In the genomic region with DNA sequence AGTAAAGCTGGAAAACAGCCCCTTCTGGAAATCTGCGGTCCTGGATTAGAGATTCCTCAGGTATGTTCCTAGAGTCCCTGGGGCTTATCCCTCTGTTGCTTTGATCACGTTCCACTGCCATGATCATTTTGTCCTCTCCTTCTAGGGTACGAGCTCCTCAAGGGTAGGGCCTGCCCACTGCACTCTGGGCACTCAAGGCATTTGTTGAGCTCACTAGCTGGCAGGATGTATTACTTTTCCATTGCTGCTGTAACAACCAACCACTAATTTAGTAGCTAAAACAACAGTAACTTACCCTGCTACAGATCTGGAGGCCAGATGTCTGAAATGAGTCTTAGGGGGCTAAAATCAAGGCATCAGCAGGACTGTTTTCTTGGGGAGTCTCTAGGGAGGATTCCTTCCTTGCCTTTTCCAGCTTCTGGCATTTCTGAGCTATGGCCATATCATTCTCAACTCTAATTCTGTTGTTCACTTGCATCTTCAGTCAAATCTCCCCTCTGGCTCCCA, we compare ENCODE assay signal across 15 cellular contexts.
DNase-seq lines count a peak whose midpoint lies in the region; ATAC-seq lines count a peak whose summit lies in the region.
"Had no signal": no experiment of that assay in that cellular context is flagged by ENCODE, and none has a peak within 500 bp of the region (broad histone marks: within the 10 kb centered on the region; RNA-seq: fewer than 3 reads in every experiment).

No MANE protein-coding gene starts in this region.

- ATAC-seq in stimulated activated naive CD8-positive, alpha-beta T cell treated with anti-CD3 and anti-CD28 coated beads, Interleukin-15, Interleukin-2, amounts not matched to agents 100 U/mL and 50 U/mL, for 24 hours = no peak
- ATAC-seq in T-cell (replicated peaks in 1 of 4) = peak; percentile 13 to 36 (median 24)
- peak; percentile 21 for ATAC-seq in effector memory CD8-positive, alpha-beta T cell (replicated peaks)
- ATAC-seq in HG03135 (IDR thresholded peaks at IDR 0.05; ENCODE audit: unreplicated experiment) = no peak
- ATAC-seq: gastrocnemius medialis, HCT116 had no signal

- peak overlapping the region; percentile 56 for H3K27ac Mint-ChIP-seq in stimulated activated naive CD8-positive, alpha-beta T cell treated with anti-CD3 and anti-CD28 coated beads, Interleukin-15, Interleukin-2, amounts not matched to agents 100 ng/mL and 50 ng/mL, for 24 hours
- peak overlapping the region; percentile 87 to 88 for H3K27ac Mint-ChIP-seq in T-cell
- H3K27ac Mint-ChIP-seq in effector memory CD8-positive, alpha-beta T cell = peak overlapping the region; percentile 86 to 87

- CTCF ChIA-PET in T-cell (lab: Charles Lee) = no interaction called here

- no peak for DNase-seq in stimulated activated naive CD8-positive, alpha-beta T cell treated with anti-CD3 and anti-CD28 coated beads, Interleukin-15, Interleukin-2, amounts not matched to agents 100 U/mL and 50 U/mL, for 24 hours
- DNase-seq in T-cell (no peak), GM19238 (ENCODE audit: insufficient read length, low spot score) (no peak), inferior parietal cortex (ENCODE audit: extremely low spot score) (no peak), cerebellum (ENCODE audit: low spot score) (no peak)
- no peak for DNase-seq in effector memory CD8-positive, alpha-beta T cell
- DNase-seq: BE2C, cerebellar nuclear complex, gastrocnemius medialis, NCI-H187 treated with DMSO at 0.1 percent for 48 hours, NCI-H526, substantia nigra had no signal

- H3K9me3 Mint-ChIP-seq in stimulated activated naive CD8-positive, alpha-beta T cell treated with anti-CD3 and anti-CD28 coated beads, Interleukin-15, Interleukin-2, amounts not matched to agents 100 ng/mL and 50 ng/mL, for 24 hours = no peaks in the 10 kb centered on the region
- H3K9me3 Mint-ChIP-seq in T-cell = no peaks in the 10 kb centered on the region
- no peaks in the 10 kb centered on the region for H3K9me3 Mint-ChIP-seq in effector memory CD8-positive, alpha-beta T cell

- POLR2A ChIA-PET in T-cell (lab: Charles Lee) = interaction anchor here in 1 of 2 donors (0.6 kb wide), 1 partner anchor 107 kb away, joined by 4 read pairs; no protein-coding TSS in a partner anchor

- peaks cover 45% of the 10 kb centered on the region for H3K4me1 Mint-ChIP-seq in stimulated activated naive CD8-positive, alpha-beta T cell treated with anti-CD3 and anti-CD28 coated beads, Interleukin-15, Interleukin-2, amounts not matched to agents 100 ng/mL and 50 ng/mL, for 24 hours (ENCODE audit: low read depth)
- peaks cover 57 to 60% (median 59%) of the 10 kb centered on the region in 3 donors for H3K4me1 Mint-ChIP-seq in T-cell
- peaks cover 44 to 45% of the 10 kb centered on the region in 2 donors for H3K4me1 Mint-ChIP-seq in effector memory CD8-positive, alpha-beta T cell (ENCODE audit: low read depth in 2 of 2)

- H3K27me3 Mint-ChIP-seq in stimulated activated naive CD8-positive, alpha-beta T cell treated with anti-CD3 and anti-CD28 coated beads, Interleukin-15, Interleukin-2, amounts not matched to agents 100 ng/mL and 50 ng/mL, for 24 hours = no peaks in the 10 kb centered on the region
- no peaks in the 10 kb centered on the region for H3K27me3 Mint-ChIP-seq in T-cell
- H3K27me3 Mint-ChIP-seq in effector memory CD8-positive, alpha-beta T cell = no peaks in the 10 kb centered on the region

- peaks cover 5% of the 10 kb centered on the region for H3K36me3 Mint-ChIP-seq in stimulated activated naive CD8-positive, alpha-beta T cell treated with anti-CD3 and anti-CD28 coated beads, Interleukin-15, Interleukin-2, amounts not matched to agents 100 ng/mL and 50 ng/mL, for 24 hours (ENCODE audit: low read depth)
- peaks cover under 1% of the 10 kb centered on the region for H3K36me3 Mint-ChIP-seq in T-cell
- H3K36me3 Mint-ChIP-seq in effector memory CD8-positive, alpha-beta T cell (ENCODE audit: insufficient read depth) = peaks cover 16% of the 10 kb centered on the region

- H3K4me3 Mint-ChIP-seq in stimulated activated naive CD8-positive, alpha-beta T cell treated with anti-CD3 and anti-CD28 coated beads, Interleukin-15, Interleukin-2, amounts not matched to agents 100 ng/mL and 50 ng/mL, for 24 hours = peak overlapping the region; percentile 42
- peak overlapping the region; percentile 43 to 66 (median 56) for H3K4me3 Mint-ChIP-seq in T-cell
- peak overlapping the region; percentile 74 for H3K4me3 Mint-ChIP-seq in effector memory CD8-positive, alpha-beta T cell

Comparison
In these comparisons a context has a peak if more than half of its experiments do, and no peak if none do; other contexts are left out.
1. ATAC-seq: peak in T-cell (4 of 4) and effector memory CD8-positive, alpha-beta T cell (single experiment); none in stimulated activated naive CD8-positive, alpha-beta T cell treated with anti-CD3 and anti-CD28 coated beads, Interleukin-15, Interleukin-2, amounts not matched to agents 100 U/mL and 50 U/mL, for 24 hours (single experiment) and HG03135 (single experiment).
2. Peak in every context shown above with its lines, with median percentiles within 50 percentile points of each other: H3K27ac Mint-ChIP-seq and H3K4me3 Mint-ChIP-seq.